Comparison of ENCODE assay signal across 11 cellular contexts in genomic region chr14:70981005-70981952, GRCh38.
A peak's percentile ranks its signal among the peaks of the same experiment; 100 is the strongest.
DNase-seq lines count a peak whose midpoint lies in the region; ATAC-seq and TF ChIP-seq lines count a peak whose summit lies in the region.
"Had no signal": no experiment of that assay in that cellular context is flagged by ENCODE, and none has a peak within 500 bp of the region (broad histone marks: within the 10 kb centered on the region; RNA-seq: fewer than 3 reads in every experiment).

No MANE protein-coding gene starts in this region.

- H3K9me3 ChIP-seq in RWPE2 (ENCODE audit: severe bottlenecking) = no peaks in the 10 kb centered on the region

- DNase-seq in activated naive CD4-positive, alpha-beta T cell (lab: John Stamatoyannopoulos, UW) = no peak
- DNase-seq in RWPE2 (ENCODE audit: low spot score) (no peak), SHP77 (lab: John Stamatoyannopoulos, UW) (no peak), activated gamma-delta T cell treated with Interleukin-2 at 50 U/mL for 16 hours (no peak)
- DNase-seq in effector memory CD8-positive, alpha-beta T cell = no peak
- DNase-seq in stimulated activated naive B cell treated with anti-CD40 and anti-IgM and Interleukin-4, amounts not matched to agents 10 μg/mL and 1 μg/mL and 100 μg/mL, for 72 hours = no peak
- DNase-seq: activated CD4-positive, alpha-beta T cell treated with anti-CD3 and anti-CD28 coated beads, Interleukin-2, amount 50 U/mL, for 4 hours; NCI-H1092 treated with DMSO at 0.1 percent for 48 hours; posterior cingulate gyrus had no signal

- TF ChIP-seq CTCF in RWPE2 (IDR thresholded peaks at IDR 0.05; ENCODE audit: poor library complexity, severe bottlenecking) = no peak

- peaks cover 10% of the 10 kb centered on the region for H3K4me1 ChIP-seq in RWPE2 (ENCODE audit: insufficient read depth, poor library complexity, severe bottlenecking)

- no peaks in the 10 kb centered on the region for H3K27me3 Mint-ChIP-seq in activated naive CD4-positive, alpha-beta T cell treated with anti-CD3 and anti-CD28 coated beads, Interleukin-2, amount 50 U/mL, for 24 hours
- H3K27me3 Mint-ChIP-seq in effector memory CD8-positive, alpha-beta T cell = no peaks in the 10 kb centered on the region
- no peaks in the 10 kb centered on the region for H3K27me3 Mint-ChIP-seq in stimulated activated naive B cell treated with anti-CD40 and anti-IgM and Interleukin-4, amounts not matched to agents 10 μg/mL and 1 μg/mL and 100 μg/mL, for 72 hours

- no peak overlapping the region for H3K4me3 ChIP-seq in RWPE2 (ENCODE audit: severe bottlenecking)

- H3K36me3 Mint-ChIP-seq in activated naive CD4-positive, alpha-beta T cell treated with anti-CD3 and anti-CD28 coated beads, Interleukin-2, amount 50 U/mL, for 24 hours = peaks cover 5% of the 10 kb centered on the region
- peaks cover 18% of the 10 kb centered on the region for H3K36me3 Mint-ChIP-seq in effector memory CD8-positive, alpha-beta T cell (ENCODE audit: insufficient read depth)
- peaks cover 17 to 19% of the 10 kb centered on the region in 2 donors for H3K36me3 Mint-ChIP-seq in stimulated activated naive B cell treated with anti-CD40 and anti-IgM and Interleukin-4, amounts not matched to agents 10 μg/mL and 1 μg/mL and 100 μg/mL, for 72 hours

- H3K36me3 ChIP-seq in RWPE2 (ENCODE audit: low read depth) = peaks cover 48% of the 10 kb centered on the region

- peak overlapping the region; percentile 90 for H3K27ac Mint-ChIP-seq in activated naive CD4-positive, alpha-beta T cell treated with anti-CD3 and anti-CD28 coated beads, Interleukin-2, amount 50 U/mL, for 24 hours
- peak overlapping the region; percentile 81 to 94 for H3K27ac Mint-ChIP-seq in effector memory CD8-positive, alpha-beta T cell
- no peak overlapping the region for H3K27ac Mint-ChIP-seq in stimulated activated naive B cell treated with anti-CD40 and anti-IgM and Interleukin-4, amounts not matched to agents 10 μg/mL and 1 μg/mL and 100 μg/mL, for 72 hours

- H3K27ac ChIP-seq in RWPE2 (ENCODE audit: poor library complexity, severe bottlenecking) = peak overlapping the region; percentile 1

- no peaks in the 10 kb centered on the region for H3K27me3 ChIP-seq in RWPE2 (ENCODE audit: insufficient read depth, poor library complexity, severe bottlenecking)

- ATAC-seq in RWPE2 (ENCODE audit: low read depth) (0 out of 3 replicates have a peak, but pooled peaks have one; percentile 19), HG02870 (IDR thresholded peaks at IDR 0.05; ENCODE audit: unreplicated experiment) (no peak)
- ATAC-seq in effector memory CD8-positive, alpha-beta T cell (replicated peaks) = peak; percentile 77
- peak; percentile 29 to 38 for ATAC-seq in stimulated activated naive B cell treated with anti-CD40 and anti-IgM and Interleukin-4, amounts not matched to agents 10 μg/mL and 1 μg/mL and 100 μg/mL, for 72 hours (replicated peaks)

- H3K4me1 Mint-ChIP-seq in activated naive CD4-positive, alpha-beta T cell treated with anti-CD3 and anti-CD28 coated beads, Interleukin-2, amount 50 U/mL, for 24 hours = peaks cover 66% of the 10 kb centered on the region
- peaks cover 15 to 43% of the 10 kb centered on the region in 2 donors for H3K4me1 Mint-ChIP-seq in effector memory CD8-positive, alpha-beta T cell (ENCODE audit: low read depth in 2 of 2)
- peaks cover 3 to 11% of the 10 kb centered on the region in 2 donors for H3K4me1 Mint-ChIP-seq in stimulated activated naive B cell treated with anti-CD40 and anti-IgM and Interleukin-4, amounts not matched to agents 10 μg/mL and 1 μg/mL and 100 μg/mL, for 72 hours

- peak overlapping the region; percentile 77 for H3K4me3 Mint-ChIP-seq in activated naive CD4-positive, alpha-beta T cell treated with anti-CD3 and anti-CD28 coated beads, Interleukin-2, amount 50 U/mL, for 24 hours
- peak overlapping the region; percentile 67 to 70 for H3K4me3 Mint-ChIP-seq in effector memory CD8-positive, alpha-beta T cell
- no peak overlapping the region for H3K4me3 Mint-ChIP-seq in stimulated activated naive B cell treated with anti-CD40 and anti-IgM and Interleukin-4, amounts not matched to agents 10 μg/mL and 1 μg/mL and 100 μg/mL, for 72 hours

- H3K9me3 Mint-ChIP-seq in activated naive CD4-positive, alpha-beta T cell treated with anti-CD3 and anti-CD28 coated beads, Interleukin-2, amount 50 U/mL, for 24 hours = no peaks in the 10 kb centered on the region
- no peaks in the 10 kb centered on the region for H3K9me3 Mint-ChIP-seq in effector memory CD8-positive, alpha-beta T cell
- no peaks in the 10 kb centered on the region for H3K9me3 Mint-ChIP-seq in stimulated activated naive B cell treated with anti-CD40 and anti-IgM and Interleukin-4, amounts not matched to agents 10 μg/mL and 1 μg/mL and 100 μg/mL, for 72 hours

Comparison
In these comparisons a context has a peak if more than half of its experiments do, and no peak if none do; other contexts are left out.
1. H3K4me3 Mint-ChIP-seq: peak in activated naive CD4-positive, alpha-beta T cell treated with anti-CD3 and anti-CD28 coated beads, Interleukin-2, amount 50 U/mL, for 24 hours (single experiment) and effector memory CD8-positive, alpha-beta T cell (2 of 2); none in stimulated activated naive B cell treated with anti-CD40 and anti-IgM and Interleukin-4, amounts not matched to agents 10 μg/mL and 1 μg/mL and 100 μg/mL, for 72 hours (0 of 2).